Comparison of ENCODE assay signal across 24 cellular contexts in genomic region chr11:113247231-113247630, GRCh38.
DNase-seq lines count a peak whose midpoint lies in the region; FAIRE-seq and TF ChIP-seq lines count a peak whose summit lies in the region.
"Had no signal": no experiment of that assay in that cellular context is flagged by ENCODE, and none has a peak within 500 bp of the region (broad histone marks: within the 10 kb centered on the region; RNA-seq: fewer than 3 reads in every experiment).

No MANE protein-coding gene starts in this region.

- H2BK5ac ChIP-seq in trophoblast cell (ENCODE audit: low read depth, low read length, poor library complexity): no peak overlapping the region

- H3K36me3 Mint-ChIP-seq in neural crest cell (ENCODE audit: low read depth): peaks cover 4% of the 10 kb centered on the region
- H3K36me3 Mint-ChIP-seq: CD4-positive, CD25-positive, alpha-beta regulatory T cell had no signal

- whole genome bisulfite sequencing in esophagus muscularis mucosa: 76% methylated on average over 8 of the region's 8 CpGs
- WGBS in trophoblast cell (ENCODE audit: extremely low coverage, insufficient coverage, insufficient read length): no CpG with 5 or more reads among the region's 8 CpGs

- peak; percentile 41 for DNase-seq in NCI-H2227 (lab: John Stamatoyannopoulos, UW; ENCODE audit: unreplicated experiment)
- no peak for DNase-seq in esophagus muscularis mucosa (ENCODE audit: extremely low spot score)
- DNase-seq in neural crest cell (ENCODE audit: low read depth, low spot score): no peak
- DNase-seq in urothelium cell line (ENCODE audit: low spot score): no peak
- DNase-seq in T1000 (lab: John Stamatoyannopoulos, UW): no peak
- DNase-seq in DMS114 treated with DMSO at 0.1 percent for 48 hours (lab: John Stamatoyannopoulos, UW; ENCODE audit: unreplicated experiment): no peak
- no peak for DNase-seq in trophoblast cell
- DNase-seq: CD4-positive, CD25-positive, alpha-beta regulatory T cell; GM23248; HFFc6; KBM-7; MV-4-11; NCI-H1105 treated with DMSO at 0.1 percent for 48 hours; NCI-H146; NCI-H1930; NCI-H2107; NCI-H446 treated with DMSO at 0.1 percent for 48 hours; NCI-H526; SHP77 treated with DMSO at 0.1 percent for 48 hours had no signal

- H3K9me3 ChIP-seq in esophagus muscularis mucosa (no peaks in the 10 kb centered on the region), trophoblast cell (ENCODE audit: insufficient read depth, low read depth, low read length) (no peaks in the 10 kb centered on the region)
- H3K9me3 ChIP-seq: BLaER1, HAP-1 had no signal

- no peak for TF ChIP-seq EP300 in esophagus muscularis mucosa (IDR thresholded peaks at IDR 0.05)

- H3K9ac ChIP-seq in trophoblast cell (ENCODE audit: low read length): no peak overlapping the region
- H3K9ac ChIP-seq: BLaER1, GM23248 had no signal

- H3K9me3 Mint-ChIP-seq in neural crest cell: no peaks in the 10 kb centered on the region
- H3K9me3 Mint-ChIP-seq: CD4-positive, CD25-positive, alpha-beta regulatory T cell; HFFc6 had no signal

- no peak overlapping the region for H3K18ac ChIP-seq in trophoblast cell (ENCODE audit: low read length)

- no peak overlapping the region for H4K8ac ChIP-seq in trophoblast cell (ENCODE audit: low read depth, low read length)

- no peaks in the 10 kb centered on the region for H3K27me3 ChIP-seq in esophagus muscularis mucosa
- no peaks in the 10 kb centered on the region for H3K27me3 ChIP-seq in trophoblast cell (ENCODE audit: insufficient read depth, low read length)
- H3K27me3 ChIP-seq: BLaER1 had no signal

- intact Hi-C loops in esophagus muscularis mucosa (cut with DNase I): loop anchor here (10.0 kb wide), 1 partner anchor 122 kb away; no protein-coding TSS in a partner anchor

- no peak overlapping the region for H2BK120ac ChIP-seq in trophoblast cell (ENCODE audit: insufficient read depth, low read length, poor library complexity)

- H3K27ac ChIP-seq in esophagus muscularis mucosa (replicated peaks in 1 of 4): peak overlapping the region; percentile 19 to 62 (median 53)
- no peak overlapping the region for H3K27ac ChIP-seq in trophoblast cell (ENCODE audit: low read depth, low read length)
- H3K27ac ChIP-seq: BLaER1, GM23248, RWPE1 had no signal

- H3K79me2 ChIP-seq in trophoblast cell (ENCODE audit: control insufficient read depth, insufficient read depth, low read length, poor library complexity): no peaks in the 10 kb centered on the region

- H3K27ac Mint-ChIP-seq in neural crest cell (ENCODE audit: unreplicated experiment): peak overlapping the region; percentile 72
- H3K27ac Mint-ChIP-seq: HFFc6 had no signal

- H3K36me3 ChIP-seq in esophagus muscularis mucosa (peaks cover 0 to 29% (median 0%) of the 10 kb centered on the region in 4 donors), trophoblast cell (ENCODE audit: control insufficient read depth in 1 of 2, insufficient read depth in 2 of 2, low read length in 2 of 2) (no peaks in the 10 kb centered on the region)
- H3K36me3 ChIP-seq: BLaER1, HAP-1 had no signal

- no peak overlapping the region for H3K4me3 ChIP-seq in esophagus muscularis mucosa
- H3K4me3 ChIP-seq in trophoblast cell (ENCODE audit: low read depth, low read length): no peak overlapping the region
- H3K4me3 ChIP-seq: BLaER1, GM23248, HAP-1 had no signal

- no peak overlapping the region for H4K91ac ChIP-seq in trophoblast cell (ENCODE audit: low read depth, low read length)

- H3K23ac ChIP-seq in trophoblast cell (ENCODE audit: low read length): no peak overlapping the region

- H3K4me1 ChIP-seq in esophagus muscularis mucosa (peaks cover 0 to 48% (median 35%) of the 10 kb centered on the region in 4 donors), trophoblast cell (ENCODE audit: control insufficient read depth in 1 of 2, insufficient read depth in 2 of 2, low read length in 2 of 2) (no peaks in the 10 kb centered on the region)
- H3K4me1 ChIP-seq: HAP-1 had no signal

- H3K4me2 ChIP-seq in trophoblast cell (ENCODE audit: low read length): no peak overlapping the region
- H3K4me2 ChIP-seq: BLaER1 had no signal

- no peak overlapping the region for H4K12ac ChIP-seq in trophoblast cell (ENCODE audit: low read depth, low read length)

- H3K4me1 Mint-ChIP-seq in neural crest cell: peaks cover 45% of the 10 kb centered on the region

- H2AFZ ChIP-seq in trophoblast cell (ENCODE audit: insufficient read depth, low read length, poor library complexity): no peak overlapping the region
- H2AFZ ChIP-seq: GM23248 had no signal

- no peak for TF ChIP-seq POLR2A in esophagus muscularis mucosa (IDR thresholded peaks at IDR 0.05; ENCODE audit: low read depth)

- no peak for TF ChIP-seq CTCF in esophagus muscularis mucosa (IDR thresholded peaks at IDR 0.05)
- no peak for TF ChIP-seq CTCF in neural crest cell (conservative IDR thresholded peaks at IDR 0.05)

- FAIRE-seq in urothelium cell line (lab: Jason Lieb, UNC): peak; percentile 86
- FAIRE-seq: A204.1, HTR-8/SVneo had no signal

- H3K14ac ChIP-seq in trophoblast cell (ENCODE audit: low read length): no peak overlapping the region

- H3K79me1 ChIP-seq in trophoblast cell (ENCODE audit: low read length): no peaks in the 10 kb centered on the region

- H3K4ac ChIP-seq in trophoblast cell (ENCODE audit: low read depth, low read length): no peak overlapping the region

- H2AK5ac ChIP-seq in trophoblast cell (ENCODE audit: low read length): no peak overlapping the region

- H3K4me3 Mint-ChIP-seq in neural crest cell: peak overlapping the region; percentile 21
- H3K4me3 Mint-ChIP-seq: CD4-positive, CD25-positive, alpha-beta regulatory T cell; HFFc6 had no signal

- no peaks in the 10 kb centered on the region for H3K27me3 Mint-ChIP-seq in neural crest cell (ENCODE audit: low read depth)

- no peak overlapping the region for H2BK12ac ChIP-seq in trophoblast cell (ENCODE audit: low read length)
